2 cellular contexts compared by ENCODE assay signal in the genomic region with DNA sequence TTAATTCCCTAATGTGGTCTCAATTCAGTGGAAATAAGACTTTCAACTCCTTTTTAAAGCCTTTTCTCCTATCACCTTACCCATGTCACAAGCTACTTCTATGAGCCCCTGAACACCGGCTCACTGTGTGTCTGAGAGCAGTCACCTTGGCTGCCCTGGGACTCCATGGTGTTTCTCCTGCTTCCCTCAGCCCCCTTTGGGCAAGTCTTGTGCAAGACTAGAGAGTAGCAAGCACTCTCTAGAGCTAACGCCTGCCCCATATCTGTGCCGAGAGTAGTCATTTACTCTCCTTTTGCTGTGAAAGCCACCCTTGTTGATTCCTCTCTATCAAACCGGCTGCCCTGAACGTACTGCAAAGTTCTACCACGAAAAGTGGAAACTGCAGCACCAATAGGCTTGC.
TF ChIP-seq lines count a peak whose summit lies in the region.

No MANE protein-coding gene starts in this region.

TF ChIP-seq in IMR-90, 13 proteins besides CTCF, POLR2A, EP300 and RAD21:
- TF ChIP-seq CHD1 (IDR thresholded peaks at IDR 0.05; ENCODE audit: low read depth, low read length) (no peak), CEBPB (IDR thresholded peaks at IDR 0.05; ENCODE audit: low read depth, low read length) (0 out of 2 replicates have a peak, but pooled peaks have one; percentile 19)

TF ChIP-seq in K562, 482 proteins besides CTCF, POLR2A, EP300 and RAD21:
- TF ChIP-seq HOXB6 (CRISPR knock-in tag; IDR thresholded peaks at IDR 0.05; ENCODE audit: borderline replicate concordance) (no peak), CEBPG (CRISPR knock-in tag; IDR thresholded peaks at IDR 0.05) (no peak), CEBPG (tag; conservative IDR thresholded peaks at IDR 0.05 in 1 of 2, IDR thresholded peaks at IDR 0.05 in 1 of 2) (0 out of 4 replicates have a peak, but pooled peaks of 1 of the 2 experiments have one; percentile 37), CEBPB (tag; IDR thresholded peaks at IDR 0.05) (0 out of 2 replicates have a peak, but pooled peaks have one; percentile 25)
